In genomic region chr10:16975188-16975587, GRCh38 we compare ENCODE assay signal across 21 cellular contexts.
"Had no signal": no experiment of that assay in that cellular context is flagged by ENCODE, and none has a peak within 500 bp of the region (broad histone marks: within the 10 kb centered on the region; RNA-seq: fewer than 3 reads in every experiment).

No MANE protein-coding gene starts in this region.

- H3K9me3 ChIP-seq: suprapubic skin had no signal

- H3K27me3 Mint-ChIP-seq: activated CD8-positive, alpha-beta T cell treated with anti-CD3 and anti-CD28 coated beads for 36 hours; progenitor cell of endocrine pancreas had no signal

- H3K9me3 Mint-ChIP-seq: activated B cell treated with CpG ODN at 0.5 μM for 24 hours; activated CD8-positive, alpha-beta T cell treated with anti-CD3 and anti-CD28 coated beads for 36 hours; activated T-helper 2 cell treated with anti-CD3 and anti-CD28 coated beads, Interferon-gamma antibody, Interleukin-2, Interleukin-4, amounts not matched to agents 10 μg/mL and 5 μg/mL and 100 μg/mL, durations not matched to agents 14 hours and 24 hours and 36 hours; T-helper 2 cell treated with Interferon-gamma antibody and Interleukin-4, amounts not matched to agents 5 μg/mL and 100 μg/mL, for 36 hours had no signal

- FAIRE-seq: colon, kidney had no signal

- H3K4me3 Mint-ChIP-seq: activated B cell treated with CpG ODN at 0.5 μM for 24 hours; activated CD8-positive, alpha-beta T cell treated with anti-CD3 and anti-CD28 coated beads for 36 hours; neural crest cell; T-helper 2 cell treated with Interferon-gamma antibody and Interleukin-4, amounts not matched to agents 5 μg/mL and 100 μg/mL, for 36 hours had no signal

- H3K27me3 ChIP-seq: dorsolateral prefrontal cortex, foreskin keratinocyte, suprapubic skin had no signal

- ATAC-seq: activated CD8-positive, alpha-beta T cell treated with anti-CD3 and anti-CD28 coated beads for 36 hours; foreskin keratinocyte had no signal

- H3K27ac Mint-ChIP-seq: activated B cell treated with CpG ODN at 0.5 μM for 24 hours; activated CD8-positive, alpha-beta T cell treated with anti-CD3 and anti-CD28 coated beads for 36 hours; activated T-helper 2 cell treated with anti-CD3 and anti-CD28 coated beads, Interferon-gamma antibody, Interleukin-2, Interleukin-4, amounts not matched to agents 10 μg/mL and 5 μg/mL and 100 μg/mL, durations not matched to agents 14 hours and 24 hours and 36 hours; progenitor cell of endocrine pancreas; T-helper 2 cell treated with Interferon-gamma antibody and Interleukin-4, amounts not matched to agents 5 μg/mL and 100 μg/mL, for 36 hours had no signal

- H3K4me3 ChIP-seq: dorsolateral prefrontal cortex, left ventricle myocardium inferior, suprapubic skin had no signal

- H3K4me1 ChIP-seq: foreskin keratinocyte, left ventricle myocardium inferior, suprapubic skin had no signal

- H3K27ac ChIP-seq: dorsolateral prefrontal cortex, epithelial cell of prostate, foreskin keratinocyte, left ventricle myocardium inferior, suprapubic skin had no signal

- H3K36me3 ChIP-seq: left ventricle myocardium inferior, suprapubic skin had no signal

- H3K4me1 Mint-ChIP-seq: activated B cell treated with CpG ODN at 0.5 μM for 24 hours had no signal

- DNase-seq: activated B cell treated with CpG ODN at 0.5 μM for 24 hours; activated CD4-positive, alpha-beta T cell treated with anti-CD3 and anti-CD28 coated beads for 4 hours; activated CD8-positive, alpha-beta T cell treated with anti-CD3 and anti-CD28 coated beads for 36 hours; activated naive CD4-positive, alpha-beta T cell treated with Interleukin-2 at 50 U/mL for 16 hours; activated T-cell treated with anti-CD3 and anti-CD28 coated beads, Interleukin-2, amount 50 U/mL, for 1 hour; aorta; dorsolateral prefrontal cortex; foreskin keratinocyte; kidney; left ventricle myocardium inferior; mammary epithelial cell; stimulated activated CD4-positive, alpha-beta T cell treated with anti-CD3 and anti-CD28 coated beads, Interleukin-2, amount 100 ng/mL, for 24 hours; stimulated activated naive CD4-positive, alpha-beta T cell treated with Interleukin-2 at 50 U/mL for 16 hours; trophoblast cell had no signal
